Comparison of ENCODE assay signal across 33 cellular contexts in the genomic region with DNA sequence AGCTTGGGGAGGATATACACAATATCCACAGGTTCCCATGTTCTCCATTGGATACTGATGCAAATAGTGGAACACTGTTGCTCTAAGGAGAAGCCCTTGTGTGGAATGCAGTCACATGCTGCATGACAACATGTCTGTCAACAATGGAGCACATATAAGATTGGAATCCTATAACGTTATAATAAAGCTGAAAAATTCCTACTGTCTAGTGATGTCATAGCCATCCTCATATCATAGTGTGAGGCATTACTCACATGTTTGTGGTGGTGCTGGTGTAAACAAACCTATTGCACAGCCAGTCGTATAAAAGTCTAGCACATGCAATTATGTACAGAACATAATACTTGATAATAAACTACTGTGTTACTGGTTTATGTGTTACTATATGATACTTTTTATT.
DNase-seq lines count a peak whose midpoint lies in the region; ATAC-seq, FAIRE-seq and TF ChIP-seq lines count a peak whose summit lies in the region.
"Had no signal": no experiment of that assay in that cellular context is flagged by ENCODE, and none has a peak within 500 bp of the region (broad histone marks: within the 10 kb centered on the region; RNA-seq: fewer than 3 reads in every experiment).

No MANE protein-coding gene starts in this region.

- POLR2A ChIA-PET in A549 (lab: Yijun Ruan, JAX), result no interaction called here

- H3K27ac ChIP-seq in A549, result peak overlapping the region; percentile 57 to 61; a peak in 4 of 6 replicates
- H3K27ac ChIP-seq: ascending aorta, HL-60, KMS-11, Peyer's patch, thoracic aorta had no signal

- peak; percentile 50 to 59 for ATAC-seq in A549
- ATAC-seq in GM21529 (IDR thresholded peaks at IDR 0.05; ENCODE audit: unreplicated experiment), result no peak
- no peak for ATAC-seq in left ventricle myocardium superior
- ATAC-seq: GM12878; right cardiac atrium; stimulated activated naive CD8-positive, alpha-beta T cell treated with anti-CD3 and anti-CD28 coated beads, Interleukin-15, amount 100 ng/mL, for 72 hours; T-cell; WTC11 had no signal

- peak in 1 of 2 experiments; percentile 37 for DNase-seq in A549 (ENCODE audit: low read depth in 1 of 2, low spot score in 1 of 2)
- DNase-seq in H4 (ENCODE audit: low spot score), result peak; percentile 32
- DNase-seq in amniotic epithelial cell (ENCODE audit: low read depth), result peak; percentile 44
- DNase-seq in fibroblast of mammary gland (ENCODE audit: low read depth), result peak; percentile 22
- no peak for DNase-seq in retina
- no peak for DNase-seq in GM13976 (ENCODE audit: low spot score)
- no peak for DNase-seq in left ventricle myocardium superior
- DNase-seq: activated CD4-positive, alpha-beta T cell treated with anti-CD3 and anti-CD28 coated beads, Interleukin-2, amount 10 ng/mL, durations not matched to agents 7 days and 5 days; activated gamma-delta T cell; activated naive CD8-positive, alpha-beta T cell treated with anti-CD3 and anti-CD28 coated beads, Interleukin-2, amount 10 ng/mL, durations not matched to agents 7 days and 5 days; activated T-cell treated with anti-CD3 and anti-CD28 coated beads, Interleukin-2, amount 50 U/mL, for 24 hours; CD4-positive, CD25-positive, alpha-beta regulatory T cell; head of caudate nucleus; NCI-H1436; NCI-H2081; NCI-H2227 treated with DMSO at 0.1 percent for 48 hours; NCI-H69; Peyer's patch; right cardiac atrium; SHP77 treated with DMSO at 0.1 percent for 48 hours; stimulated activated CD4-positive, alpha-beta T cell treated with anti-CD3 and anti-CD28 coated beads, Interleukin-2, amount 100 ng/mL, for 24 hours; stimulated activated naive CD8-positive, alpha-beta T cell treated with anti-CD3 and anti-CD28 coated beads, Interleukin-15, amount 100 ng/mL, for 72 hours; T-cell had no signal

- TF ChIP-seq CTCF in A549 (IDR thresholded peaks at IDR 0.05) (no peak), fibroblast of mammary gland (conservative IDR thresholded peaks at IDR 0.05; ENCODE audit: control insufficient read depth, insufficient read depth, low read depth, low read length) (no peak), GM13976 (IDR thresholded peaks at IDR 0.05; ENCODE audit: borderline replicate concordance, control extremely low read depth, extremely low read depth, insufficient read depth, missing control alignments) (no peak)

- in situ Hi-C loops in GM13976 (cut with MboI; ENCODE audit: low sequenced_read_pairs, unreplicated experiment), result no loop called here

- no peak for TF ChIP-seq POLR2A in A549 (IDR thresholded peaks at IDR 0.05; ENCODE audit: low read length)

- intact Hi-C loops in left ventricle myocardium superior (cut with micrococcal nuclease), result no loop called here

- H3K4me2 ChIP-seq in A549, result peak overlapping the region; percentile 48
- H3K4me2 ChIP-seq: KMS-11 had no signal

- no peak for TF ChIP-seq RAD21 in A549 (conservative IDR thresholded peaks at IDR 0.05 in 1 of 2, IDR thresholded peaks at IDR 0.05 in 1 of 2)

- CTCF ChIA-PET in A549 (lab: Yijun Ruan, JAX), result no interaction called here

- TF ChIP-seq EP300 in A549 (IDR thresholded peaks at IDR 0.05), result no peak

- 2% methylated on average over 2 of the region's 2 CpGs for WGBS in A549 (ENCODE audit: missing lambda C conversion rate)

- H3K9me3 ChIP-seq in A549, result no peaks in the 10 kb centered on the region
- H3K9me3 ChIP-seq: ascending aorta, Peyer's patch, thoracic aorta had no signal

- no peak overlapping the region for H3K4me3 ChIP-seq in A549
- no peak overlapping the region for H3K4me3 ChIP-seq in fibroblast of mammary gland (ENCODE audit: control insufficient read depth, low read depth, low read length)
- H3K4me3 ChIP-seq: ascending aorta, GM12878, Peyer's patch, thoracic aorta had no signal

- peaks cover 41% of the 10 kb centered on the region for H3K4me1 ChIP-seq in A549
- H3K4me1 ChIP-seq: ascending aorta, Peyer's patch had no signal

- FAIRE-seq in A549 (lab: Jason Lieb, UNC), result no peak
- FAIRE-seq: endometrium, GM12878, H1, urothelium cell line had no signal

TF ChIP-seq in A549, 52 proteins besides CTCF, POLR2A, EP300 and RAD21:
- TF ChIP-seq, protein P1, sequence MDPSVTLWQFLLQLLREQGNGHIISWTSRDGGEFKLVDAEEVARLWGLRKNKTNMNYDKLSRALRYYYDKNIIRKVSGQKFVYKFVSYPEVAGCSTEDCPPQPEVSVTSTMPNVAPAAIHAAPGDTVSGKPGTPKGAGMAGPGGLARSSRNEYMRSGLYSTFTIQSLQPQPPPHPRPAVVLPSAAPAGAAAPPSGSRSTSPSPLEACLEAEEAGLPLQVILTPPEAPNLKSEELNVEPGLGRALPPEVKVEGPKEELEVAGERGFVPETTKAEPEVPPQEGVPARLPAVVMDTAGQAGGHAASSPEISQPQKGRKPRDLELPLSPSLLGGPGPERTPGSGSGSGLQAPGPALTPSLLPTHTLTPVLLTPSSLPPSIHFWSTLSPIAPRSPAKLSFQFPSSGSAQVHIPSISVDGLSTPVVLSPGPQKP (IDR thresholded peaks at IDR 0.05; ENCODE audit: low read depth, low read length), result no peak
- TF ChIP-seq EHF (CRISPR knock-in tag; IDR thresholded peaks at IDR 0.05) (no peak), MAFK (IDR thresholded peaks at IDR 0.05; ENCODE audit: partially characterized antibody) (no peak), ESRRA (IDR thresholded peaks at IDR 0.05; ENCODE audit: borderline replicate concordance, low read length) (no peak), MYC (IDR thresholded peaks at IDR 0.05; ENCODE audit: borderline replicate concordance, low read length) (no peak), FOSL2 (IDR thresholded peaks at IDR 0.05) (no peak), FOSL2 (CRISPR knock-in tag; IDR thresholded peaks at IDR 0.05) (no peak; the same call in 1 of the 2 replicates), NPAS2 (CRISPR knock-in tag; IDR thresholded peaks at IDR 0.05; ENCODE audit: borderline replicate concordance) (no peak), PHF8 (IDR thresholded peaks at IDR 0.05; ENCODE audit: borderline replicate concordance, low read depth) (no peak), ZNF302 (CRISPR knock-in tag; IDR thresholded peaks at IDR 0.05) (no peak), TP53 (CRISPR knock-in tag; IDR thresholded peaks at IDR 0.05) (no peak), CEBPB (IDR thresholded peaks at IDR 0.05) (no peak), HDAC2 (IDR thresholded peaks at IDR 0.05) (no peak)
- TF ChIP-seq, protein P2, sequence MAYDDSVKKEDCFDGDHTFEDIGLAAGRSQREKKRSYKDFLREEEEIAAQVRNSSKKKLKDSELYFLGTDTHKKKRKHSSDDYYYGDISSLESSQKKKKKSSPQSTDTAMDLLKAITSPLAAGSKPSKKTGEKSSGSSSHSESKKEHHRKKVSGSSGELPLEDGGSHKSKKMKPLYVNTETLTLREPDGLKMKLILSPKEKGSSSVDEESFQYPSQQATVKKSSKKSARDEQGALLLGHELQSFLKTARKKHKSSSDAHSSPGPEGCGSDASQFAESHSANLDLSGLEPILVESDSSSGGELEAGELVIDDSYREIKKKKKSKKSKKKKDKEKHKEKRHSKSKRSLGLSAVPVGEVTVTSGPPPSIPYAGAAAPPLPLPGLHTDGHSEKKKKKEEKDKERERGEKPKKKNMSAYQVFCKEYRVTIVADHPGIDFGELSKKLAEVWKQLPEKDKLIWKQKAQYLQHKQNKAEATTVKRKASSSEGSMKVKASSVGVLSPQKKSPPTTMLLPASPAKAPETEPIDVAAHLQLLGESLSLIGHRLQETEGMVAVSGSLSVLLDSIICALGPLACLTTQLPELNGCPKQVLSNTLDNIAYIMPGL (CRISPR knock-in tag; IDR thresholded peaks at IDR 0.05; ENCODE audit: borderline replicate concordance), result no peak
TF ChIP-seq in A549: peak in this region for 0.

Comparison
In these comparisons a context has a peak if more than half of its experiments do, and no peak if none do; other contexts are left out.
1. ATAC-seq: peak in A549 (2 of 2); none in GM21529 (single experiment) and left ventricle myocardium superior (single experiment).
2. DNase-seq: peak in H4 (single experiment), amniotic epithelial cell (single experiment) and fibroblast of mammary gland (single experiment); none in retina (single experiment), GM13976 (single experiment) and left ventricle myocardium superior (single experiment).